In genomic region chr9:79254900-79255651, GRCh38 we compare ENCODE assay signal across 12 cellular contexts.
A peak's percentile ranks its signal among the peaks of the same experiment; 100 is the strongest.
DNase-seq lines count a peak whose midpoint lies in the region; ATAC-seq, FAIRE-seq and TF ChIP-seq lines count a peak whose summit lies in the region.
"Had no signal": no experiment of that assay in that cellular context is flagged by ENCODE, and none has a peak within 500 bp of the region (broad histone marks: within the 10 kb centered on the region; RNA-seq: fewer than 3 reads in every experiment).

No MANE protein-coding gene starts in this region.

- 67% methylated on average over 8 of the region's 8 CpGs for whole genome bisulfite sequencing in GM12878 (ENCODE audit: insufficient coverage, insufficient replicate concordance, low lambda C conversion rate, missing lambda C conversion rate)

- in situ Hi-C loops in GM12878 (cut with MboI): no loop called here

- H2AFZ ChIP-seq in GM12878 (ENCODE audit: control insufficient read depth, low read depth, low read length) (no peak overlapping the region), neural progenitor cell (replicated peaks) (no peak overlapping the region)
- H2AFZ ChIP-seq: hepatocyte had no signal

- BruUV-seq in GM12878 (replicated peaks; lab: Mats Ljungman, UMichigan): no TSS peak

- no peak for TF ChIP-seq EP300 in GM12878 (IDR thresholded peaks at IDR 0.05; ENCODE audit: borderline replicate concordance in 1 of 2, control insufficient read depth in 1 of 2, low read depth in 2 of 2, low read length in 2 of 2)

- H3K4me2 ChIP-seq in GM12878 (ENCODE audit: control insufficient read depth, insufficient read depth): no peak overlapping the region
- no peak overlapping the region for H3K4me2 ChIP-seq in neural progenitor cell
- H3K4me2 ChIP-seq: hepatocyte had no signal

- H3K4me1 Mint-ChIP-seq in neural progenitor cell: peaks cover 10% of the 10 kb centered on the region
- no peaks in the 10 kb centered on the region for H3K4me1 Mint-ChIP-seq in activated CD4-positive, alpha-beta T cell treated with anti-CD3 and anti-CD28 coated beads, Interleukin-2, amount 10 ng/mL, durations not matched to agents 24 days and 14 days
- H3K4me1 Mint-ChIP-seq: central memory CD8-positive, alpha-beta T cell; naive B cell had no signal

- CTCF ChIA-PET in GM12878 (lab: Yijun Ruan, JAX): interaction anchor here (1.4 kb wide), 1 partner anchor 13 kb away, joined by 3 read pairs; no protein-coding TSS in a partner anchor

- no peak overlapping the region for H3K27ac ChIP-seq in GM12878 (ENCODE audit: control insufficient read depth, insufficient read depth)
- no peak overlapping the region for H3K27ac ChIP-seq in neural progenitor cell
- H3K27ac ChIP-seq: hepatocyte had no signal

- H3K4me3 Mint-ChIP-seq in neural progenitor cell: no peak overlapping the region
- no peak overlapping the region for H3K4me3 Mint-ChIP-seq in activated CD4-positive, alpha-beta T cell treated with anti-CD3 and anti-CD28 coated beads, Interleukin-2, amount 10 ng/mL, durations not matched to agents 24 days and 14 days
- H3K4me3 Mint-ChIP-seq: central memory CD8-positive, alpha-beta T cell; naive B cell had no signal

- no peak for TF ChIP-seq RAD21 in GM12878 (IDR thresholded peaks at IDR 0.05; ENCODE audit: insufficient read depth, low read depth, low read length)

- no peaks in the 10 kb centered on the region for H4K20me1 ChIP-seq in GM12878 (ENCODE audit: control insufficient read depth, insufficient read depth)
- no peaks in the 10 kb centered on the region for H4K20me1 ChIP-seq in neural progenitor cell (ENCODE audit: low read depth)

- H3F3A ChIP-seq in neural progenitor cell (ENCODE audit: low read depth): peaks cover 35% of the 10 kb centered on the region

- no peak overlapping the region for H3K27ac Mint-ChIP-seq in neural progenitor cell
- H3K27ac Mint-ChIP-seq in activated CD4-positive, alpha-beta T cell treated with anti-CD3 and anti-CD28 coated beads, Interleukin-2, amount 10 ng/mL, durations not matched to agents 24 days and 14 days: no peak overlapping the region
- H3K27ac Mint-ChIP-seq: naive B cell had no signal

- H3K9ac ChIP-seq in GM12878 (ENCODE audit: control insufficient read depth, insufficient read depth, low read length) (no peak overlapping the region), neural progenitor cell (no peak overlapping the region)

- SMC1A ChIA-PET in GM12878 (lab: Charles Lee; ENCODE audit: uncharacterized antibody, unreplicated experiment): interaction anchor here (1.1 kb wide), 1 partner anchor 20 kb away, joined by 3 read pairs; no protein-coding TSS in a partner anchor

- FAIRE-seq in GM12878 (lab: Jason Lieb, UNC): no peak

- TF ChIP-seq CTCF in GM12878 (IDR thresholded peaks at IDR 0.05 in 2 of 3, conservative IDR thresholded peaks at IDR 0.05 in 1 of 3; ENCODE audit: control insufficient read depth in 2 of 3, extremely low read depth in 1 of 3, insufficient read depth in 1 of 3, low read depth in 3 of 3, low read length in 3 of 3): 0 out of 6 replicates have a peak, but pooled peaks of 2 of the 3 experiments have one; percentile 2 to 12
- TF ChIP-seq CTCF in neural progenitor cell (IDR thresholded peaks at IDR 0.05): peak; percentile 59

- H3K4me1 ChIP-seq in GM12878 (ENCODE audit: control insufficient read depth, insufficient read depth, low read length): no peaks in the 10 kb centered on the region
- peaks cover 40% of the 10 kb centered on the region for H3K4me1 ChIP-seq in neural progenitor cell

- peaks cover 12% of the 10 kb centered on the region for H3K9me3 Mint-ChIP-seq in neural progenitor cell
- H3K9me3 Mint-ChIP-seq in activated CD4-positive, alpha-beta T cell treated with anti-CD3 and anti-CD28 coated beads, Interleukin-2, amount 10 ng/mL, durations not matched to agents 24 days and 14 days: no peaks in the 10 kb centered on the region
- H3K9me3 Mint-ChIP-seq: central memory CD8-positive, alpha-beta T cell had no signal

- DNase-seq in ELR (ENCODE audit: low read depth) (peak; percentile 20), NCI-H146 (lab: John Stamatoyannopoulos, UW) (peak; percentile 51), GM12878 (ENCODE audit: low read depth, low spot score) (no peak), neural progenitor cell (ENCODE audit: low spot score) (peak; percentile 61), foreskin melanocyte (no peak)
- DNase-seq in activated CD4-positive, alpha-beta T cell treated with anti-CD3 and anti-CD28 coated beads, Interleukin-2, amount 10 ng/mL, durations not matched to agents 24 days and 14 days: no peak
- DNase-seq: naive B cell, NCI-H446 treated with DMSO at 0.1 percent for 48 hours, T-helper 9 cell had no signal

- ATAC-seq in GM12878: no peak
- no peak for ATAC-seq in GM18870 (IDR thresholded peaks at IDR 0.05; ENCODE audit: unreplicated experiment)

- no peaks in the 10 kb centered on the region for H3K9me3 ChIP-seq in GM12878 (replicated peaks; ENCODE audit: control insufficient read depth, insufficient read depth, low read length)
- H3K9me3 ChIP-seq in neural progenitor cell (ENCODE audit: low read depth): no peaks in the 10 kb centered on the region

- peaks cover 6% of the 10 kb centered on the region for H3K27me3 Mint-ChIP-seq in neural progenitor cell (ENCODE audit: insufficient read depth, low read depth)
- H3K27me3 Mint-ChIP-seq in activated CD4-positive, alpha-beta T cell treated with anti-CD3 and anti-CD28 coated beads, Interleukin-2, amount 10 ng/mL, durations not matched to agents 24 days and 14 days: no peaks in the 10 kb centered on the region

- intact Hi-C loops in GM12878 (cut with micrococcal nuclease; ENCODE audit: unreplicated experiment): no loop called here
- intact Hi-C loops in activated CD4-positive, alpha-beta T cell treated with anti-CD3 and anti-CD28 coated beads, Interleukin-2, amount 10 ng/mL, durations not matched to agents 24 days and 14 days (cut with micrococcal nuclease): no loop called here

- H3K36me3 Mint-ChIP-seq in neural progenitor cell: no peaks in the 10 kb centered on the region
- no peaks in the 10 kb centered on the region for H3K36me3 Mint-ChIP-seq in activated CD4-positive, alpha-beta T cell treated with anti-CD3 and anti-CD28 coated beads, Interleukin-2, amount 10 ng/mL, durations not matched to agents 24 days and 14 days (ENCODE audit: low read depth)
- H3K36me3 Mint-ChIP-seq: naive B cell had no signal

- H3K27me3 ChIP-seq in GM12878 (replicated peaks in 1 of 2; ENCODE audit: control insufficient read depth in 2 of 2, insufficient read depth in 2 of 2, low read length in 1 of 2) (no peaks in the 10 kb centered on the region), neural progenitor cell (no peaks in the 10 kb centered on the region)
- H3K27me3 ChIP-seq: hepatocyte had no signal

- H3K4me3 ChIP-seq in GM12878: no peak overlapping the region
- no peak overlapping the region for H3K4me3 ChIP-seq in neural progenitor cell
- H3K4me3 ChIP-seq: hepatocyte had no signal

- POLR2A ChIA-PET in GM12878 (lab: Charles Lee): no interaction called here

- H3K36me3 ChIP-seq in GM12878 (ENCODE audit: control insufficient read depth in 2 of 2, insufficient read depth in 2 of 2, low read length in 1 of 2): no peaks in the 10 kb centered on the region
- no peaks in the 10 kb centered on the region for H3K36me3 ChIP-seq in neural progenitor cell

- TF ChIP-seq POLR2A in GM12878 (IDR thresholded peaks at IDR 0.05; ENCODE audit: low read depth, low read length): no peak

- RAD21 ChIA-PET in GM12878 (lab: Charles Lee; ENCODE audit: unreplicated experiment): interaction anchor here (0.7 kb wide), 1 partner anchor 644 kb away, joined by 3 read pairs; no protein-coding TSS in a partner anchor

- no peaks in the 10 kb centered on the region for H3K79me2 ChIP-seq in GM12878 (ENCODE audit: control insufficient read depth, insufficient read depth, low read length)
- H3K79me2 ChIP-seq in neural progenitor cell (ENCODE audit: low read depth): no peaks in the 10 kb centered on the region
- H3K79me2 ChIP-seq: hepatocyte had no signal

TF ChIP-seq in GM12878, 131 proteins besides CTCF, POLR2A, EP300 and RAD21 (continues in another document):
- TF ChIP-seq NRF1 (conservative IDR thresholded peaks at IDR 0.05; ENCODE audit: low read depth, low read length) (no peak), RAD51 (IDR thresholded peaks at IDR 0.05) (no peak), MTA2 (IDR thresholded peaks at IDR 0.05; ENCODE audit: low read depth) (no peak), ELK1 (IDR thresholded peaks at IDR 0.05; ENCODE audit: low read depth, low read length) (no peak), E4F1 (IDR thresholded peaks at IDR 0.05; ENCODE audit: borderline replicate concordance, partially characterized antibody) (no peak)

Comparison
In these comparisons a context has a peak if more than half of its experiments do, and no peak if none do; other contexts are left out.
1. DNase-seq: peak in ELR (single experiment), NCI-H146 (single experiment) and neural progenitor cell (single experiment); none in GM12878 (single experiment), activated CD4-positive, alpha-beta T cell treated with anti-CD3 and anti-CD28 coated beads, Interleukin-2, amount 10 ng/mL, durations not matched to agents 24 days and 14 days (single experiment) and foreskin melanocyte (single experiment).